8 cellular contexts compared by ENCODE assay signal in the genomic region with DNA sequence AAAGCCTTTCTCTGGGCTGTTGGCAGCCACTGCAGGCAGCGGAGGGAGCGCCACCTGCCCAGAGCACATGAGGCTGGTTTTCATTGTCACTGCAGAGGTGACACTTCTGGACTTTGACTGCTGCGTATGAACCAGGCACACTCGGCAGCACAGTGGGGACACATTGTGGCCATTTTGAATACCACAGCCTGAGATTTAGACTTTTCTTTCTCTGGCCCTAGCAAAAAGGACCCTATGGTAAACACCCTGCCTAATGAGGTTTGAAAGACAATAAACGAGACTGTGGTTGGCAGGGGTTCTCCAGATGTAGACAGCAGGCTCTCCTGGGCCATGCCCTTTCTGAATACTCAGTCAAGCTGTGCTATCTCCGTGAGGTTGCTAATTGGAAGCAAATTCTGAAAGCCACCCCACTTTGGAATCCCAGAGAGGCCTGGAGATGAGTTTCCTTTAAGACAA. TPM values are rescaled to one million over a fixed set of nuclear protein-coding genes. Genes with fewer than 3 reads are reported as not detected.
DNase-seq lines count a peak whose midpoint lies in the region; ATAC-seq and TF ChIP-seq lines count a peak whose summit lies in the region.

No MANE protein-coding gene starts in this region.

- ATAC-seq in GM21367 (IDR thresholded peaks at IDR 0.05; ENCODE audit: unreplicated experiment) (peak; percentile 62), lower lobe of right lung (peak; percentile 46 to 65)

- no peak overlapping the region for H3K4me2 ChIP-seq in MM.1S (ENCODE audit: low read depth, low read length)

- no peaks in the 10 kb centered on the region for H3K79me2 ChIP-seq in MM.1S (ENCODE audit: low read length)

- no peaks in the 10 kb centered on the region for H4K20me1 ChIP-seq in MM.1S (ENCODE audit: insufficient read depth, low read length)

- H3K9me2 ChIP-seq in MM.1S (replicated peaks; ENCODE audit: insufficient read depth, low read length), result no peaks in the 10 kb centered on the region

- intact Hi-C loops in lower lobe of right lung (cut with DNase I), result no loop called here
- intact Hi-C loops in tibial artery (cut with DNase I; ENCODE audit: low total_unique reads), result loop anchor here (2.0 kb wide), 1 partner anchor 427 kb away; no protein-coding TSS in a partner anchor

- TF ChIP-seq CTCF in MM.1S (IDR thresholded peaks at IDR 0.05; ENCODE audit: low read length) (peak; percentile 79), RWPE1 (conservative IDR thresholded peaks at IDR 0.05; ENCODE audit: low read depth) (peak; percentile 35), coronary artery (IDR thresholded peaks at IDR 0.05) (peak; percentile 59), lower lobe of right lung (IDR thresholded peaks at IDR 0.05) (peak; percentile 40), tibial artery (IDR thresholded peaks at IDR 0.05) (peak; percentile 82 to 86)

- H3K36me3 ChIP-seq in MM.1S (replicated peaks; ENCODE audit: insufficient read depth, low read length), result no peaks in the 10 kb centered on the region
- H3K36me3 ChIP-seq in lower lobe of right lung, result no peaks in the 10 kb centered on the region
- H3K36me3 ChIP-seq in tibial artery, result no peaks in the 10 kb centered on the region

- no peaks in the 10 kb centered on the region for H3F3A ChIP-seq in MM.1S (ENCODE audit: insufficient read depth, low read length)

- no peak overlapping the region for H3K27ac ChIP-seq in MM.1S (ENCODE audit: low read length)
- no peak overlapping the region for H3K27ac ChIP-seq in RWPE1
- no peak overlapping the region for H3K27ac ChIP-seq in coronary artery
- no peak overlapping the region for H3K27ac ChIP-seq in lower lobe of right lung
- H3K27ac ChIP-seq in tibial artery, result no peak overlapping the region

- H3K4me1 ChIP-seq in MM.1S (ENCODE audit: low read length) (no peaks in the 10 kb centered on the region), lower lobe of right lung (peaks cover 8% of the 10 kb centered on the region), tibial artery (peaks cover 0 to 13% (median 9%) of the 10 kb centered on the region in 4 donors)

- CTCF ChIA-PET in RWPE1 (lab: Yijun Ruan, JAX), result interaction anchor here (3.4 kb wide), 1 partner anchor 428 kb away, joined by 22 read pairs; no protein-coding TSS in a partner anchor

- DNase-seq in DMS79 treated with DMSO at 0.1 percent for 48 hours (lab: John Stamatoyannopoulos, UW) (peak; percentile 86), MM.1S (peak; percentile 87), RWPE1 (ENCODE audit: low spot score) (no peak), coronary artery (ENCODE audit: low spot score) (peak; percentile 50), lower lobe of right lung (no peak), tibial artery (no peak), T1000 (lab: John Stamatoyannopoulos, UW) (no peak)

- H2AFZ ChIP-seq in MM.1S (ENCODE audit: low read length), result no peak overlapping the region

- no peak overlapping the region for H3K9ac ChIP-seq in MM.1S (ENCODE audit: low read length)

- H3K9me3 ChIP-seq in MM.1S (replicated peaks; ENCODE audit: insufficient read depth, low read length) (no peaks in the 10 kb centered on the region), lower lobe of right lung (no peaks in the 10 kb centered on the region), tibial artery (no peaks in the 10 kb centered on the region)

- POLR2A ChIA-PET in RWPE1 (lab: Yijun Ruan, JAX; ENCODE audit: low non-redundant PET), result no interaction called here

- H3K27me3 ChIP-seq in MM.1S (replicated peaks; ENCODE audit: insufficient read depth, low read length) (no peaks in the 10 kb centered on the region; the same call in 1 of the 2 replicates), lower lobe of right lung (ENCODE audit: low read depth) (no peaks in the 10 kb centered on the region), tibial artery (no peaks in the 10 kb centered on the region)

- no peak overlapping the region for H3K4me3 ChIP-seq in MM.1S (ENCODE audit: low read length)
- no peak overlapping the region for H3K4me3 ChIP-seq in coronary artery
- no peak overlapping the region for H3K4me3 ChIP-seq in lower lobe of right lung
- no peak overlapping the region for H3K4me3 ChIP-seq in tibial artery

RNA-seq across cellular contexts. Expression of a gene that starts 12.0 kb away (rescaled TPM):
- total RNA-seq in lower lobe of right lung, result not detected

RNA-seq across cellular contexts. Expression of a gene that starts 23.5 kb away (rescaled TPM):
- 19.7 TPM for total RNA-seq in lower lobe of right lung

Comparison
In these comparisons a context has a peak if more than half of its experiments do, and no peak if none do; other contexts are left out.
1. DNase-seq: peak in DMS79 treated with DMSO at 0.1 percent for 48 hours (single experiment), MM.1S (single experiment) and coronary artery (single experiment); none in RWPE1 (single experiment), lower lobe of right lung (single experiment), tibial artery (0 of 2) and T1000 (single experiment).
2. Peak in every context shown above with its lines, with median percentiles within 50 percentile points of each other: CTCF ChIP-seq.